Comparison of ENCODE assay signal across 8 cellular contexts in the genomic region with DNA sequence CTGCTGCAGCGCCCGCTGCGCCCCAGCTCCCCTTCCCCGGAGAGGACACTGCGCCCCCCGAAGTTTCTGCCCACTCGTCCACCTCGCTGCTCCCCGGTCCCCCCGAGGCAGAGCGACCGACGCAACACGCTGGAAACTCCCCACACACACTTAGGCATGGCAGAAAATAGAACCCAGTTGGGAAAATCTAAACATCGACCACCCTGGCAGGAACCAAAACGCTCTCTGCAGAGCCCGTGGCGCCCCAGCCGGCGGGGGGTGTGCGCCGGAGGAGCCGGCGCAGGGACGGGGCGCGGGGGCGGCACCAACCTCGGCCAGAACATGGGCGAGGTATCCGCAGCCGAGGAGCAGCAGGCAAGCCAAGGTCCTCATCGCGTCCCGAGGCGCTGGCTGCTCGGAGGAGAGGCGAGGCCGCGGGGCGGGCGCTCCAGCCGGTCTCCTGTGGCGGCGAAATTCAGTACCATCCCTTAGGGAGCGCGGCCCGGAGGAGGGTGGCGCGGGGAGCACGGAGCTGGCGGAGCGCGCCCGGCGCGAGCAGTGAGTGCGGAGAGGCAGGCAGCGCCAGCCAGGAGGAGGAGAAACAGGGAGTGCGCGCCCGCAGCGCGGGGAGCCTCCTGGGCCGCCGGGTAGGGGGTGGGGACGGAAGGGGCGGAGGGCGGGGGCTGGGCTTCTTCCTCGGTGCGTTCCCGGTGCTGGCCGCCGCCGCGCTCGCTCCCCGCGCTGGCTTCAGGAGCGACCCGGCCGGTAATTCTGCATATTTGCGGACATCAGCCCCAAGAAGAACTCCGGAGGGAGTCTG. TPM values are rescaled to one million over a fixed set of nuclear protein-coding genes. Genes with fewer than 3 reads are reported as not detected.
A peak's percentile ranks its signal among the peaks of the same experiment; 100 is the strongest.
DNase-seq lines count a peak whose midpoint lies in the region; ATAC-seq, FAIRE-seq and TF ChIP-seq lines count a peak whose summit lies in the region.

No MANE protein-coding gene starts in this region.

- no peak overlapping the region for H3K27ac Mint-ChIP-seq in activated naive CD8-positive, alpha-beta T cell treated with anti-CD3 and anti-CD28 coated beads, Interleukin-2, amount 10 ng/mL, durations not matched to agents 7 days and 5 days
- H3K27ac Mint-ChIP-seq in glutamatergic neuron (ENCODE audit: unreplicated experiment) = no peak overlapping the region

- H2AFZ ChIP-seq in neuron (ENCODE audit: low read depth, low read length) = no peak overlapping the region

- H3K27ac ChIP-seq in A673 (ENCODE audit: low read depth, low read length, poor library complexity, severe bottlenecking) = no peak overlapping the region

- POLR2A ChIA-PET in A673 (lab: Charles Lee; ENCODE audit: low non-redundant PET) = no interaction called here
- POLR2A ChIA-PET in activated naive CD8-positive, alpha-beta T cell treated with anti-CD3 and anti-CD28 coated beads, Interleukin-2, amount 10 ng/mL, durations not matched to agents 7 days and 5 days (lab: Charles Lee) = no interaction called here

- DNase-seq in A673 (ENCODE audit: low spot score) = peak; percentile 64
- DNase-seq in GM12865 (ENCODE audit: low read depth) = peak; percentile 43
- DNase-seq in NCI-H460 (ENCODE audit: extremely low read depth, low read depth) = peak; percentile 76
- peak; percentile 63 for DNase-seq in activated naive CD8-positive, alpha-beta T cell treated with anti-CD3 and anti-CD28 coated beads, Interleukin-2, amount 10 ng/mL, durations not matched to agents 7 days and 5 days
- DNase-seq in glutamatergic neuron = peak; percentile 79
- peak; percentile 84 for DNase-seq in urothelium cell line (ENCODE audit: low spot score)

- no peak for TF ChIP-seq CTCF in A673 (conservative IDR thresholded peaks at IDR 0.05; ENCODE audit: low read depth, low read length)
- TF ChIP-seq CTCF in GM12865 (IDR thresholded peaks at IDR 0.05; ENCODE audit: insufficient read depth, low read depth, low read length, missing control alignments) = no peak
- no peak for TF ChIP-seq CTCF in glutamatergic neuron (IDR thresholded peaks at IDR 0.05; ENCODE audit: partially characterized antibody, unreplicated experiment)

- CTCF ChIA-PET in A673 (lab: Charles Lee) = no interaction called here

- H3K36me3 ChIP-seq in A673 (ENCODE audit: insufficient read depth, low read length, poor library complexity, severe bottlenecking) (no peaks in the 10 kb centered on the region), neuron (ENCODE audit: insufficient read depth, low read length) (no peaks in the 10 kb centered on the region)

- H3K4me1 ChIP-seq in A673 (ENCODE audit: insufficient read depth, low read length, poor library complexity, severe bottlenecking) = peaks cover 20% of the 10 kb centered on the region
- peaks cover 34% of the 10 kb centered on the region for H3K4me1 ChIP-seq in neuron (ENCODE audit: insufficient read depth, low read length)

- H3K9me3 ChIP-seq in A673 (ENCODE audit: low read depth, low read length, poor library complexity, severe bottlenecking) = no peaks in the 10 kb centered on the region
- H3K9me3 ChIP-seq in neuron (ENCODE audit: low read length) = peaks cover 2% of the 10 kb centered on the region

- H3K27me3 Mint-ChIP-seq in activated naive CD8-positive, alpha-beta T cell treated with anti-CD3 and anti-CD28 coated beads, Interleukin-2, amount 10 ng/mL, durations not matched to agents 7 days and 5 days = peaks cover 46% of the 10 kb centered on the region
- H3K27me3 Mint-ChIP-seq in glutamatergic neuron (ENCODE audit: unreplicated experiment) = peaks cover 23% of the 10 kb centered on the region

- peaks cover 6% of the 10 kb centered on the region for H3K4me1 Mint-ChIP-seq in activated naive CD8-positive, alpha-beta T cell treated with anti-CD3 and anti-CD28 coated beads, Interleukin-2, amount 10 ng/mL, durations not matched to agents 7 days and 5 days
- peaks cover 10% of the 10 kb centered on the region for H3K4me1 Mint-ChIP-seq in glutamatergic neuron (ENCODE audit: low read depth, unreplicated experiment)

- H3K4me3 ChIP-seq in A673 (ENCODE audit: low read depth, low read length, poor library complexity, severe bottlenecking) (peak overlapping the region; percentile 56), GM12865 (ENCODE audit: low read depth, low read length) (peak overlapping the region; percentile 53), neuron (ENCODE audit: low read length) (peak overlapping the region; percentile 51)

- H3K4me3 Mint-ChIP-seq in activated naive CD8-positive, alpha-beta T cell treated with anti-CD3 and anti-CD28 coated beads, Interleukin-2, amount 10 ng/mL, durations not matched to agents 7 days and 5 days = peak overlapping the region; percentile 77
- peak overlapping the region; percentile 90 for H3K4me3 Mint-ChIP-seq in glutamatergic neuron (ENCODE audit: unreplicated experiment)

- no peaks in the 10 kb centered on the region for H3K36me3 Mint-ChIP-seq in activated naive CD8-positive, alpha-beta T cell treated with anti-CD3 and anti-CD28 coated beads, Interleukin-2, amount 10 ng/mL, durations not matched to agents 7 days and 5 days
- H3K36me3 Mint-ChIP-seq in glutamatergic neuron (ENCODE audit: unreplicated experiment) = no peaks in the 10 kb centered on the region

- peak; percentile 87 for FAIRE-seq in urothelium cell line (lab: Jason Lieb, UNC)

- no TSS peak for BruUV-seq in A673 (replicated peaks; lab: Mats Ljungman, UMichigan)

- intact Hi-C loops in A673 (cut with micrococcal nuclease; ENCODE audit: unreplicated experiment) = no loop called here

- H3K27me3 ChIP-seq in A673 (replicated peaks; ENCODE audit: insufficient read depth, low read depth, low read length, poor library complexity) (peaks cover 63% of the 10 kb centered on the region), neuron (ENCODE audit: insufficient read depth, low read length) (peaks cover 82% of the 10 kb centered on the region)

- ATAC-seq in activated naive CD8-positive, alpha-beta T cell treated with anti-CD3 and anti-CD28 coated beads, Interleukin-2, amount 10 ng/mL, durations not matched to agents 7 days and 5 days (ENCODE audit: low read depth) = peak; percentile 24
- no peak for ATAC-seq in GM18907 (IDR thresholded peaks at IDR 0.05; ENCODE audit: unreplicated experiment)

- H3K9me3 Mint-ChIP-seq in activated naive CD8-positive, alpha-beta T cell treated with anti-CD3 and anti-CD28 coated beads, Interleukin-2, amount 10 ng/mL, durations not matched to agents 7 days and 5 days = no peaks in the 10 kb centered on the region
- H3K9me3 Mint-ChIP-seq in glutamatergic neuron (ENCODE audit: unreplicated experiment) = peaks cover under 1% of the 10 kb centered on the region

RNA-seq across cellular contexts. Expression of a gene that starts 0.8 kb away (rescaled TPM):
- total RNA-seq in A673 (2021) (2.1 and 4.3 TPM in 2 replicates), glutamatergic neuron (ENCODE audit: unreplicated experiment) (7.6 TPM)
- 20.3 and 21.4 TPM in 2 replicates for total RNA-seq in NCI-H460 (2014; rRNA removed; shearing (Covaris generic))
- polyA plus RNA-seq in NCI-H460 (2014; cell fraction: nucleus; rRNA removed) = 3.8 and 10.0 TPM in 2 replicates
- total RNA-seq in activated naive CD8-positive, alpha-beta T cell treated with anti-CD3 and anti-CD28 coated beads, Interleukin-2, amount 10 ng/mL, durations not matched to agents 7 days and 5 days = under 1 TPM; 0.23 to 0.53 TPM
